In genomic region chr5:158943057-158943456, GRCh38 we compare ENCODE assay signal across 10 cellular contexts.
DNase-seq lines count a peak whose midpoint lies in the region; ATAC-seq and TF ChIP-seq lines count a peak whose summit lies in the region.
"Had no signal": no experiment of that assay in that cellular context is flagged by ENCODE, and none has a peak within 500 bp of the region (broad histone marks: within the 10 kb centered on the region; RNA-seq: fewer than 3 reads in every experiment).

No MANE protein-coding gene starts in this region.

- TF ChIP-seq CTCF in lower lobe of right lung (IDR thresholded peaks at IDR 0.05): no peak

- no peak overlapping the region for H3K4me3 ChIP-seq in skeletal muscle satellite cell (ENCODE audit: low read length)
- H3K4me3 ChIP-seq in lower lobe of right lung: no peak overlapping the region
- H3K4me3 ChIP-seq: body of pancreas had no signal

- DNase-seq in NCI-H226 (peak; percentile 81), lower lobe of right lung (no peak), T-helper 17 cell (no peak)
- DNase-seq: T-helper 2 cell had no signal

- no peak overlapping the region for H3K4me3 Mint-ChIP-seq in T-helper 17 cell

- H3K36me3 ChIP-seq in skeletal muscle satellite cell (ENCODE audit: insufficient read depth, low read length) (no peaks in the 10 kb centered on the region), lower lobe of right lung (no peaks in the 10 kb centered on the region)

- peak; percentile 68 for ATAC-seq in GM18868 (IDR thresholded peaks at IDR 0.05; ENCODE audit: unreplicated experiment)
- ATAC-seq in esophagus mucosa: peak; percentile 60
- no peak for ATAC-seq in lower lobe of right lung
- no peak for ATAC-seq in T-helper 17 cell
- no peak for ATAC-seq in GM21825 (IDR thresholded peaks at IDR 0.05; ENCODE audit: unreplicated experiment)
- no peak for ATAC-seq in GM21515 (IDR thresholded peaks at IDR 0.05; ENCODE audit: unreplicated experiment)
- ATAC-seq: body of pancreas had no signal

- H3K27me3 Mint-ChIP-seq in T-helper 17 cell: peaks cover 58% of the 10 kb centered on the region

- H3K4me1 ChIP-seq in skeletal muscle satellite cell (ENCODE audit: control insufficient read depth, insufficient read depth, low read length) (peaks cover 19% of the 10 kb centered on the region), lower lobe of right lung (no peaks in the 10 kb centered on the region)
- H3K4me1 ChIP-seq: body of pancreas had no signal

- no peaks in the 10 kb centered on the region for H3K9me3 ChIP-seq in skeletal muscle satellite cell (replicated peaks; ENCODE audit: low read length)
- no peaks in the 10 kb centered on the region for H3K9me3 ChIP-seq in lower lobe of right lung
- H3K9me3 ChIP-seq in T-helper 17 cell (ENCODE audit: control insufficient read depth, low read length, poor library complexity, severe bottlenecking): no peaks in the 10 kb centered on the region
- H3K9me3 ChIP-seq: body of pancreas had no signal

- no peak overlapping the region for H3K9ac ChIP-seq in skeletal muscle satellite cell (ENCODE audit: low read depth, low read length)

- no peak overlapping the region for H3K27ac ChIP-seq in lower lobe of right lung
- H3K27ac ChIP-seq: body of pancreas had no signal

- H3K4me1 Mint-ChIP-seq in T-helper 17 cell: no peaks in the 10 kb centered on the region

- intact Hi-C loops in lower lobe of right lung (cut with DNase I): no loop called here

- H3K27me3 ChIP-seq in skeletal muscle satellite cell (ENCODE audit: control insufficient read depth, insufficient read depth, low read length) (no peaks in the 10 kb centered on the region), lower lobe of right lung (ENCODE audit: low read depth) (no peaks in the 10 kb centered on the region)
- H3K27me3 ChIP-seq: body of pancreas had no signal

- H3K27ac Mint-ChIP-seq in T-helper 17 cell: no peak overlapping the region

- no peaks in the 10 kb centered on the region for H3K36me3 Mint-ChIP-seq in T-helper 17 cell (ENCODE audit: low read depth)

- H3K4me2 ChIP-seq in skeletal muscle satellite cell (ENCODE audit: low read length): peak overlapping the region; percentile 43

Comparison
In these comparisons a context has a peak if more than half of its experiments do, and no peak if none do; other contexts are left out.
1. ATAC-seq: peak in GM18868 (single experiment) and esophagus mucosa (single experiment); none in lower lobe of right lung (0 of 2), T-helper 17 cell (single experiment), GM21825 (single experiment) and GM21515 (single experiment).